ENCODE assay signal across 8 cellular contexts in genomic region chr9:130847306-130848217, GRCh38. TPM values are rescaled to one million over a fixed set of nuclear protein-coding genes. Genes with fewer than 3 reads are reported as not detected.
DNase-seq lines count a peak whose midpoint lies in the region; ATAC-seq and TF ChIP-seq lines count a peak whose summit lies in the region.

No MANE protein-coding gene starts in this region.

- H3K36me3 ChIP-seq in HUES64 (ENCODE audit: insufficient read depth, low read length) (no peaks in the 10 kb centered on the region), kidney epithelial cell (ENCODE audit: control insufficient read depth, insufficient read depth, low read length) (no peaks in the 10 kb centered on the region), suprapubic skin (no peaks in the 10 kb centered on the region)

- H3K36me3 Mint-ChIP-seq in chondrocyte (ENCODE audit: low read depth), result no peaks in the 10 kb centered on the region
- H3K36me3 Mint-ChIP-seq in activated T-cell treated with anti-CD3 and anti-CD28 coated beads, Interleukin-2, amount 50 U/mL, for 4 hours (ENCODE audit: insufficient read depth), result no peaks in the 10 kb centered on the region

- no peak overlapping the region for H3K9ac ChIP-seq in HUES64 (ENCODE audit: low read depth, low read length)

- peaks cover 74% of the 10 kb centered on the region for H3K4me1 Mint-ChIP-seq in chondrocyte (ENCODE audit: low read depth)
- H3K4me1 Mint-ChIP-seq in activated T-cell treated with anti-CD3 and anti-CD28 coated beads, Interleukin-2, amount 50 U/mL, for 4 hours (ENCODE audit: low read depth), result peaks cover 14% of the 10 kb centered on the region

- peak; percentile 68 for TF ChIP-seq CTCF in chondrocyte (IDR thresholded peaks at IDR 0.05)
- TF ChIP-seq CTCF in kidney epithelial cell (IDR thresholded peaks at IDR 0.05; ENCODE audit: insufficient read depth, low read length, poor library complexity, severe bottlenecking), result peak; percentile 21
- TF ChIP-seq CTCF in suprapubic skin (IDR thresholded peaks at IDR 0.05), result no peak

- DNase-seq in chondrocyte (ENCODE audit: low spot score) (no peak), kidney epithelial cell (ENCODE audit: low read depth) (peak; percentile 90), suprapubic skin (ENCODE audit: low spot score in 2 of 2) (peak; percentile 92 to 93), SK-N-DZ (ENCODE audit: low spot score) (no peak), OCI-M1 (lab: John Stamatoyannopoulos, UW) (no peak), occipital lobe (lab: John Stamatoyannopoulos, UW) (no peak)
- no peak for DNase-seq in activated T-cell treated with anti-CD3 and anti-CD28 coated beads, Interleukin-2, amount 50 U/mL, for 4 hours

- no peak for TF ChIP-seq EP300 in suprapubic skin (IDR thresholded peaks at IDR 0.05)

- ATAC-seq in activated T-cell treated with anti-CD3 and anti-CD28 coated beads, Interleukin-2, amount 50 U/mL, for 4 hours, result no peak

- H3K9me3 ChIP-seq in HUES64 (ENCODE audit: insufficient read depth, low read depth, low read length), result no peaks in the 10 kb centered on the region
- H3K9me3 ChIP-seq in suprapubic skin, result no peaks in the 10 kb centered on the region

- no peaks in the 10 kb centered on the region for H3K27me3 Mint-ChIP-seq in chondrocyte (ENCODE audit: low read depth)
- no peaks in the 10 kb centered on the region for H3K27me3 Mint-ChIP-seq in activated T-cell treated with anti-CD3 and anti-CD28 coated beads, Interleukin-2, amount 50 U/mL, for 4 hours (ENCODE audit: low read depth)

- H3K27ac ChIP-seq in HUES64 (ENCODE audit: low read depth, low read length), result peak overlapping the region; percentile 77
- H3K27ac ChIP-seq in suprapubic skin, result peak overlapping the region; percentile 91

- peak overlapping the region; percentile 61 for H3K4me3 Mint-ChIP-seq in chondrocyte (ENCODE audit: unreplicated experiment)
- no peak overlapping the region for H3K4me3 Mint-ChIP-seq in activated T-cell treated with anti-CD3 and anti-CD28 coated beads, Interleukin-2, amount 50 U/mL, for 4 hours

- H3K4me1 ChIP-seq in HUES64 (ENCODE audit: insufficient read depth, low read length), result peaks cover 28% of the 10 kb centered on the region
- peaks cover 66% of the 10 kb centered on the region for H3K4me1 ChIP-seq in suprapubic skin

- no peak for TF ChIP-seq POLR2A in suprapubic skin (IDR thresholded peaks at IDR 0.05)

- H3K4me3 ChIP-seq in HUES64 (ENCODE audit: low read length) (no peak overlapping the region), kidney epithelial cell (ENCODE audit: low read depth, low read length) (no peak overlapping the region), suprapubic skin (no peak overlapping the region)

- H3K27me3 ChIP-seq in HUES64 (ENCODE audit: insufficient read depth, low read length) (no peaks in the 10 kb centered on the region), kidney epithelial cell (ENCODE audit: control insufficient read depth, insufficient read depth, low read length) (no peaks in the 10 kb centered on the region), suprapubic skin (no peaks in the 10 kb centered on the region)

- no peaks in the 10 kb centered on the region for H3K9me3 Mint-ChIP-seq in chondrocyte (ENCODE audit: low read depth)
- no peaks in the 10 kb centered on the region for H3K9me3 Mint-ChIP-seq in activated T-cell treated with anti-CD3 and anti-CD28 coated beads, Interleukin-2, amount 50 U/mL, for 4 hours

- H3K27ac Mint-ChIP-seq in chondrocyte (ENCODE audit: unreplicated experiment), result peak overlapping the region; percentile 97

- WGBS in HUES64, result 41% methylated on average over 13 of the region's 13 CpGs
- WGBS in suprapubic skin, result 20% methylated on average over 13 of the region's 13 CpGs

RNA-seq across cellular contexts. Expression of gene ABL1, which starts 12.5 kb away (rescaled TPM):
- 52.1 TPM for polyA plus RNA-seq in HUES64 (2013, experiment 1 of 2)
- 48.5 TPM for polyA plus RNA-seq in HUES64 (2013, experiment 2 of 2)
- 73.6 to 93.7 TPM (median 91.5 TPM) in 3 replicates for total RNA-seq in chondrocyte
- total RNA-seq in kidney epithelial cell, result 83.7 and 90.2 TPM in 2 replicates
- 10 to 100 TPM; 31.3 to 40.4 (median 34.8) TPM for total RNA-seq in suprapubic skin
- 26.1 and 34.9 TPM in 2 replicates for polyA plus RNA-seq in SK-N-DZ (2014; cell fraction: cytosol; rRNA removed)
- polyA plus RNA-seq in SK-N-DZ (2014; cell fraction: nucleus; rRNA removed), result 14.9 and 22.6 TPM in 2 replicates
- 10 to 100 TPM; 37.1 to 38.8 (median 38.2) TPM for total RNA-seq in activated T-cell treated with anti-CD3 and anti-CD28 coated beads, Interleukin-2, amount 50 U/mL, for 4 hours
- 25.1 TPM for total RNA-seq in occipital lobe

RNA-seq across cellular contexts. Expression of gene QRFP, which starts 49.0 kb away (rescaled TPM):
- not detected for polyA plus RNA-seq in HUES64 (2013, experiment 1 of 2)
- not detected for polyA plus RNA-seq in HUES64 (2013, experiment 2 of 2)
- total RNA-seq in chondrocyte, result not detected in 3 replicates
- total RNA-seq in kidney epithelial cell, result not detected in 2 replicates
- total RNA-seq in suprapubic skin, result not detected
- not detected in 2 replicates for polyA plus RNA-seq in SK-N-DZ (2014; cell fraction: cytosol; rRNA removed)
- polyA plus RNA-seq in SK-N-DZ (2014; cell fraction: nucleus; rRNA removed), result not detected in 2 replicates
- not detected for total RNA-seq in activated T-cell treated with anti-CD3 and anti-CD28 coated beads, Interleukin-2, amount 50 U/mL, for 4 hours
- total RNA-seq in occipital lobe, result not detected

Comparison
In these comparisons a context has a peak if more than half of its experiments do, and no peak if none do; other contexts are left out.
1. DNase-seq: peak in kidney epithelial cell (single experiment) and suprapubic skin (2 of 2); none in chondrocyte (single experiment), SK-N-DZ (single experiment), OCI-M1 (single experiment), activated T-cell treated with anti-CD3 and anti-CD28 coated beads, Interleukin-2, amount 50 U/mL, for 4 hours (single experiment) and occipital lobe (single experiment).
2. CTCF ChIP-seq: peak in chondrocyte (single experiment) and kidney epithelial cell (single experiment); none in suprapubic skin (0 of 2).